28 cellular contexts compared by ENCODE assay signal in the genomic region with DNA sequence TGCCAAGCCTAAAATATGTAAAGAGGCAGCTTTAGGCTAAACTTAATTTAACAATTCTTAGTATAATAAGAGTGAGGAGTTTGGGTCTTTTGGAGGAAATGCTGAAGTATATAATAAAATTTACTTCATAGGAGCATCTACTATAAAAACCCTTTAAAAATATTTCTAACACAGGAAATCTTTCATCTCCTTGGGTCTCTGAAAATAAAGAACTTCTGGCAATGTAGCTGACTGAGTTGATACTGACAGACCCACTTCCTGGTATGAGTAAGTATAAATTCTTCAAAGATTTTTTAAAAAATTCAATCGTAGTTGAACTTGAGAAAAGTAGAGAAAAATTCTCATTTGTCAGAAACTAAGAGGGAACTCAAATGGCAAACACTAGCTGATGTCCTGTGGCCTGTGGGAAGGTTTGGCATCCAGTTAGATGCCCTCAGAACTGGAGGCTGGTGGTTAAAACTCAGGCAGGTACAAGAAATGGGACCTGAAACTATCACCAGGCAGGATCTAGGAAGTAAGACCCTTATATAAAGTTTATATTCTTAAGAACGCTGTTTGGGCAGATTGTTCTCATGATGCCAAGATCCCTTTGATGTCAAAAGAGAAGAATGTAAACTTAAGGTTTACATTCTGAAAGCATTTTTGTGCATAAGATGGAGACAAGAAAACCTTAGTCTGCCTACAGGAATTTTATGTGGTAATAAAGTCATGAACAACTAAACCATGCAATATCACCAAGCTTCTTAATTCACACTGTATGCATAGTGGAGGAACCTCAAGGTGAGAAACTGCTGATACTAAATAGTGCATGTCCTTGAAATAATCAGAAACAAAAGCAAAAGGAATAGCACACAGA. TPM values are rescaled to one million over a fixed set of nuclear protein-coding genes. Genes with fewer than 3 reads are reported as not detected.
DNase-seq lines count a peak whose midpoint lies in the region; ATAC-seq and TF ChIP-seq lines count a peak whose summit lies in the region.
"Had no signal": no experiment of that assay in that cellular context is flagged by ENCODE, and none has a peak within 500 bp of the region (broad histone marks: within the 10 kb centered on the region; RNA-seq: fewer than 3 reads in every experiment).

No MANE protein-coding gene starts in this region.

- TF ChIP-seq EP300 in SK-N-SH (IDR thresholded peaks at IDR 0.05; ENCODE audit: borderline replicate concordance in 1 of 2, low read depth in 1 of 2, low read length in 1 of 2) = no peak

- CTCF ChIA-PET in SK-N-SH (lab: Yijun Ruan, JAX) = no interaction called here

- H3K4me1 ChIP-seq in SK-N-SH (ENCODE audit: control insufficient read depth in 1 of 2, insufficient read depth in 2 of 2, low read depth in 1 of 2, low read length in 1 of 2) = peaks cover 0 to 12% of the 10 kb centered on the region in 2 experiments; a peak in 1 of 4 replicates
- H3K4me1 ChIP-seq in RWPE2 (ENCODE audit: insufficient read depth, poor library complexity, severe bottlenecking) = peaks cover 25% of the 10 kb centered on the region
- H3K4me1 ChIP-seq: body of pancreas had no signal

- TF ChIP-seq RAD21 in SK-N-SH (IDR thresholded peaks at IDR 0.05; ENCODE audit: low read length) = no peak

- peak overlapping the region; percentile 69 for H3K27ac Mint-ChIP-seq in stimulated activated naive B cell treated with anti-CD40 and anti-IgM and Interleukin-4, amounts not matched to agents 10 μg/mL and 1 μg/mL and 100 μg/mL, for 72 hours
- H3K27ac Mint-ChIP-seq: activated B cell treated with CpG ODN at 0.5 μM for 24 hours; activated naive CD4-positive, alpha-beta T cell treated with anti-CD3 and anti-CD28 coated beads, Interleukin-2, amount 50 U/mL, for 72 hours; CD14-positive monocyte had no signal

- H3K36me3 Mint-ChIP-seq in stimulated activated naive B cell treated with anti-CD40 and anti-IgM and Interleukin-4, amounts not matched to agents 10 μg/mL and 1 μg/mL and 100 μg/mL, for 72 hours = peaks cover 0 to 14% of the 10 kb centered on the region in 2 donors
- H3K36me3 Mint-ChIP-seq: activated naive CD4-positive, alpha-beta T cell treated with anti-CD3 and anti-CD28 coated beads, Interleukin-2, amount 50 U/mL, for 72 hours; CD14-positive monocyte had no signal

- 8% methylated on average over 2 of the region's 2 CpGs for WGBS in SK-N-SH (ENCODE audit: low lambda C conversion rate)

- H3K36me3 ChIP-seq in SK-N-SH (replicated peaks in 1 of 2; ENCODE audit: control insufficient read depth in 1 of 2, insufficient read depth in 2 of 2, low read length in 1 of 2) (no peaks in the 10 kb centered on the region), RWPE2 (ENCODE audit: low read depth) (no peaks in the 10 kb centered on the region)

- no peak overlapping the region for H3K9ac ChIP-seq in SK-N-SH

- TF ChIP-seq CTCF in SK-N-SH (IDR thresholded peaks at IDR 0.05) (no peak), RWPE2 (IDR thresholded peaks at IDR 0.05; ENCODE audit: poor library complexity, severe bottlenecking) (no peak), epithelial cell of esophagus (IDR thresholded peaks at IDR 0.05; ENCODE audit: insufficient read depth, low read depth, low read length, missing control alignments) (no peak)

- POLR2A ChIA-PET in SK-N-SH (lab: Yijun Ruan, JAX) = no interaction called here

- no peaks in the 10 kb centered on the region for H3K9me2 ChIP-seq in SK-N-SH

- no peaks in the 10 kb centered on the region for H4K20me1 ChIP-seq in SK-N-SH (ENCODE audit: insufficient read depth)

- no peaks in the 10 kb centered on the region for H3K27me3 ChIP-seq in SK-N-SH (ENCODE audit: insufficient read depth)
- no peaks in the 10 kb centered on the region for H3K27me3 ChIP-seq in RWPE2 (ENCODE audit: insufficient read depth, poor library complexity, severe bottlenecking)
- H3K27me3 ChIP-seq: body of pancreas had no signal

- H3K4me2 ChIP-seq in SK-N-SH = no peak overlapping the region

- no peak overlapping the region for H3K4me3 ChIP-seq in SK-N-SH (ENCODE audit: low read depth in 2 of 2, low read length in 1 of 2)
- no peak overlapping the region for H3K4me3 ChIP-seq in RWPE2 (ENCODE audit: severe bottlenecking)
- H3K4me3 ChIP-seq in epithelial cell of esophagus (ENCODE audit: low read length) = no peak overlapping the region
- H3K4me3 ChIP-seq: body of pancreas, K562, lung had no signal

- ATAC-seq in SK-N-SH treated with all-trans-retinoic acid at 6 μM for 48 hours = no peak
- no peak for ATAC-seq in RWPE2 (ENCODE audit: low read depth)
- ATAC-seq in stimulated activated naive B cell treated with anti-CD40 and anti-IgM and Interleukin-4, amounts not matched to agents 10 μg/mL and 1 μg/mL and 100 μg/mL, for 72 hours (replicated peaks) = no peak
- ATAC-seq: activated T-cell treated with anti-CD3 and anti-CD28 coated beads, Interleukin-2, amount 50 U/mL, for 72 hours; body of pancreas; K562 had no signal

- H3K27ac ChIP-seq in SK-N-SH (ENCODE audit: low read depth in 2 of 2, low read length in 1 of 2) = no peak overlapping the region
- H3K27ac ChIP-seq in RWPE2 (ENCODE audit: poor library complexity, severe bottlenecking) = peak overlapping the region; percentile 90
- H3K27ac ChIP-seq: 22Rv1, body of pancreas had no signal

- H3K79me2 ChIP-seq in SK-N-SH (ENCODE audit: insufficient read depth) = no peaks in the 10 kb centered on the region

- no peak for DNase-seq in SK-N-SH
- DNase-seq in RWPE2 (ENCODE audit: low spot score) = no peak
- peak; percentile 15 for DNase-seq in epithelial cell of esophagus (ENCODE audit: low read depth)
- no peak for DNase-seq in stimulated activated naive B cell treated with anti-CD40 and anti-IgM and Interleukin-4, amounts not matched to agents 10 μg/mL and 1 μg/mL and 100 μg/mL, for 72 hours
- DNase-seq in NCI-H446 treated with DMSO at 0.1 percent for 48 hours (lab: John Stamatoyannopoulos, UW) = no peak
- no peak for DNase-seq in activated CD4-positive, alpha-beta T cell treated with anti-CD3 and anti-CD28 coated beads, Interleukin-2, amount 50 U/mL, for 4 hours
- DNase-seq in HT-29 (ENCODE audit: low spot score) = no peak
- DNase-seq: activated B cell treated with CpG ODN at 0.5 μM for 24 hours; activated T-cell treated with anti-CD3 and anti-CD28 coated beads, Interleukin-2, amount 50 U/mL, for 72 hours; body of pancreas; cortex of kidney; DMS53; GOT3; hippocampal formation; NCI-H1694; occipital lobe; retina; stimulated activated CD4-positive, alpha-beta T cell treated with anti-CD3 and anti-CD28 coated beads, Interleukin-4, amount 100 ng/mL, for 24 hours; trophoblast cell had no signal

- no peak overlapping the region for H3K4me3 Mint-ChIP-seq in stimulated activated naive B cell treated with anti-CD40 and anti-IgM and Interleukin-4, amounts not matched to agents 10 μg/mL and 1 μg/mL and 100 μg/mL, for 72 hours
- H3K4me3 Mint-ChIP-seq: activated B cell treated with CpG ODN at 0.5 μM for 24 hours, CD14-positive monocyte had no signal

- H3K9me3 ChIP-seq in SK-N-SH (no peaks in the 10 kb centered on the region), RWPE2 (ENCODE audit: severe bottlenecking) (no peaks in the 10 kb centered on the region)
- H3K9me3 ChIP-seq: body of pancreas had no signal

- no peaks in the 10 kb centered on the region for H3K27me3 Mint-ChIP-seq in stimulated activated naive B cell treated with anti-CD40 and anti-IgM and Interleukin-4, amounts not matched to agents 10 μg/mL and 1 μg/mL and 100 μg/mL, for 72 hours

- H2AFZ ChIP-seq in SK-N-SH (ENCODE audit: low read depth) = peak overlapping the region; percentile 66; the same call in 1 of the 2 replicates

- H3K9me3 Mint-ChIP-seq in stimulated activated naive B cell treated with anti-CD40 and anti-IgM and Interleukin-4, amounts not matched to agents 10 μg/mL and 1 μg/mL and 100 μg/mL, for 72 hours = peaks cover 7 to 14% of the 10 kb centered on the region in 2 donors

- no peaks in the 10 kb centered on the region for H3F3A ChIP-seq in SK-N-SH (replicated peaks; ENCODE audit: insufficient read depth)

- peaks cover 14 to 27% of the 10 kb centered on the region in 2 donors for H3K4me1 Mint-ChIP-seq in stimulated activated naive B cell treated with anti-CD40 and anti-IgM and Interleukin-4, amounts not matched to agents 10 μg/mL and 1 μg/mL and 100 μg/mL, for 72 hours
- H3K4me1 Mint-ChIP-seq: CD14-positive monocyte had no signal

TF ChIP-seq in SK-N-SH, 30 proteins besides CTCF, POLR2A, EP300 and RAD21:
- TF ChIP-seq RFX5 (IDR thresholded peaks at IDR 0.05; ENCODE audit: low read length) (no peak), NRF1 (IDR thresholded peaks at IDR 0.05; ENCODE audit: low read depth, low read length) (no peak), YY1 (IDR thresholded peaks at IDR 0.05; ENCODE audit: low read depth) (no peak)

TF ChIP-seq in SK-N-SH treated with all-trans-retinoic acid at 6 μM for 48 hours, 23 proteins besides CTCF, POLR2A, EP300 and RAD21 (continues in another document):
- no peak for TF ChIP-seq ZNF8 (CRISPR knock-in tag; IDR thresholded peaks at IDR 0.05)
- TF ChIP-seq ZNF70 (CRISPR knock-in tag; IDR thresholded peaks at IDR 0.05) = no peak
- TF ChIP-seq TCF4 (CRISPR knock-in tag; IDR thresholded peaks at IDR 0.05; ENCODE audit: borderline replicate concordance) = no peak
- TF ChIP-seq GLIS3 (CRISPR knock-in tag; IDR thresholded peaks at IDR 0.05) = no peak
- TF ChIP-seq OSR1 (CRISPR knock-in tag; IDR thresholded peaks at IDR 0.05) = no peak
- TF ChIP-seq ZFP30 (CRISPR knock-in tag; IDR thresholded peaks at IDR 0.05) = no peak
- TF ChIP-seq ZC3H10 (CRISPR knock-in tag; IDR thresholded peaks at IDR 0.05) = no peak

RNA-seq across cellular contexts. Expression of gene KRTAP4-6, which starts 6.2 kb away (rescaled TPM):
- not detected in 2 replicates for polyA plus RNA-seq in SK-N-SH (2012; rRNA removed)
- not detected in 2 replicates for polyA plus RNA-seq in SK-N-SH (2012; cell fraction: cytosol; rRNA removed)
- not detected in 2 replicates for polyA plus RNA-seq in SK-N-SH (2012; cell fraction: nucleus; rRNA removed)
- not detected in 2 replicates for total RNA-seq in HT-29 (2014; rRNA removed; shearing (Covaris generic))
- total RNA-seq: activated B cell treated with CpG ODN at 0.5 μM for 24 hours; activated CD8-positive, alpha-beta memory T cell treated with anti-CD3 and anti-CD28 coated beads for 36 hours; activated naive CD4-positive, alpha-beta T cell treated with anti-CD3 and anti-CD28 coated beads, Interleukin-2, amount 50 U/mL, for 72 hours; activated T-cell treated with anti-CD3 and anti-CD28 coated beads, Interleukin-2, amount 50 U/mL, for 72 hours; body of pancreas; fibroblast of villous mesenchyme; K562; lung; occipital lobe; T-helper 2 cell treated with Interferon-gamma antibody and Interleukin-4, amounts not matched to agents 100 ng/mL and 5 ng/mL, for 36 hours had no signal
- polyA plus RNA-seq: CD14-positive monocyte, K562, lung had no signal

RNA-seq across cellular contexts. Expression of gene KRTAP4-12, which starts 10.1 kb away (rescaled TPM):
- not detected in 2 replicates for polyA plus RNA-seq in SK-N-SH (2012; rRNA removed)
- not detected in 2 replicates for polyA plus RNA-seq in SK-N-SH (2012; cell fraction: cytosol; rRNA removed)
- not detected in 2 replicates for polyA plus RNA-seq in SK-N-SH (2012; cell fraction: nucleus; rRNA removed)
- not detected in 2 replicates for total RNA-seq in HT-29 (2014; rRNA removed; shearing (Covaris generic))
- total RNA-seq: activated B cell treated with CpG ODN at 0.5 μM for 24 hours; activated CD8-positive, alpha-beta memory T cell treated with anti-CD3 and anti-CD28 coated beads for 36 hours; activated naive CD4-positive, alpha-beta T cell treated with anti-CD3 and anti-CD28 coated beads, Interleukin-2, amount 50 U/mL, for 72 hours; activated T-cell treated with anti-CD3 and anti-CD28 coated beads, Interleukin-2, amount 50 U/mL, for 72 hours; body of pancreas; fibroblast of villous mesenchyme; K562; lung; occipital lobe; T-helper 2 cell treated with Interferon-gamma antibody and Interleukin-4, amounts not matched to agents 100 ng/mL and 5 ng/mL, for 36 hours had no signal
- polyA plus RNA-seq: CD14-positive monocyte, K562, lung had no signal

RNA-seq across cellular contexts. Expression of gene KRTAP4-5, which starts 15.5 kb away (rescaled TPM):
- not detected in 2 replicates for polyA plus RNA-seq in SK-N-SH (2012; rRNA removed)
- polyA plus RNA-seq in SK-N-SH (2012; cell fraction: cytosol; rRNA removed) = not detected in 2 replicates
- not detected in 2 replicates for polyA plus RNA-seq in SK-N-SH (2012; cell fraction: nucleus; rRNA removed)
- total RNA-seq in HT-29 (2014; rRNA removed; shearing (Covaris generic)) = not detected in 2 replicates
- total RNA-seq: activated B cell treated with CpG ODN at 0.5 μM for 24 hours; activated CD8-positive, alpha-beta memory T cell treated with anti-CD3 and anti-CD28 coated beads for 36 hours; activated naive CD4-positive, alpha-beta T cell treated with anti-CD3 and anti-CD28 coated beads, Interleukin-2, amount 50 U/mL, for 72 hours; activated T-cell treated with anti-CD3 and anti-CD28 coated beads, Interleukin-2, amount 50 U/mL, for 72 hours; body of pancreas; fibroblast of villous mesenchyme; K562; lung; occipital lobe; T-helper 2 cell treated with Interferon-gamma antibody and Interleukin-4, amounts not matched to agents 100 ng/mL and 5 ng/mL, for 36 hours had no signal
- polyA plus RNA-seq: CD14-positive monocyte, K562, lung had no signal

RNA-seq across cellular contexts. Expression of gene KRTAP4-11, which starts 15.9 kb away (rescaled TPM):
- not detected in 2 replicates for polyA plus RNA-seq in SK-N-SH (2012; rRNA removed)
- polyA plus RNA-seq in SK-N-SH (2012; cell fraction: cytosol; rRNA removed) = not detected in 2 replicates
- polyA plus RNA-seq in SK-N-SH (2012; cell fraction: nucleus; rRNA removed) = not detected in 2 replicates
- not detected in 2 replicates for total RNA-seq in HT-29 (2014; rRNA removed; shearing (Covaris generic))
- total RNA-seq: activated B cell treated with CpG ODN at 0.5 μM for 24 hours; activated CD8-positive, alpha-beta memory T cell treated with anti-CD3 and anti-CD28 coated beads for 36 hours; activated naive CD4-positive, alpha-beta T cell treated with anti-CD3 and anti-CD28 coated beads, Interleukin-2, amount 50 U/mL, for 72 hours; activated T-cell treated with anti-CD3 and anti-CD28 coated beads, Interleukin-2, amount 50 U/mL, for 72 hours; body of pancreas; fibroblast of villous mesenchyme; K562; occipital lobe; T-helper 2 cell treated with Interferon-gamma antibody and Interleukin-4, amounts not matched to agents 100 ng/mL and 5 ng/mL, for 36 hours had no signal
- polyA plus RNA-seq: CD14-positive monocyte, K562, lung had no signal

RNA-seq across cellular contexts. Expression of gene KRTAP4-4, which starts 26.4 kb away (rescaled TPM):
- polyA plus RNA-seq in SK-N-SH (2012; rRNA removed) = not detected in 2 replicates
- polyA plus RNA-seq in SK-N-SH (2012; cell fraction: cytosol; rRNA removed) = not detected in 2 replicates
- not detected in 2 replicates for polyA plus RNA-seq in SK-N-SH (2012; cell fraction: nucleus; rRNA removed)
- not detected in 2 replicates for total RNA-seq in HT-29 (2014; rRNA removed; shearing (Covaris generic))
- total RNA-seq: activated B cell treated with CpG ODN at 0.5 μM for 24 hours; activated CD8-positive, alpha-beta memory T cell treated with anti-CD3 and anti-CD28 coated beads for 36 hours; activated naive CD4-positive, alpha-beta T cell treated with anti-CD3 and anti-CD28 coated beads, Interleukin-2, amount 50 U/mL, for 72 hours; activated T-cell treated with anti-CD3 and anti-CD28 coated beads, Interleukin-2, amount 50 U/mL, for 72 hours; body of pancreas; fibroblast of villous mesenchyme; K562; lung; occipital lobe; T-helper 2 cell treated with Interferon-gamma antibody and Interleukin-4, amounts not matched to agents 100 ng/mL and 5 ng/mL, for 36 hours had no signal
- polyA plus RNA-seq: CD14-positive monocyte, K562, lung had no signal
